ENCODE assay signal across 19 cellular contexts in genomic region chr7:33579561-33579960, GRCh38.
"Had no signal": no experiment of that assay in that cellular context is flagged by ENCODE, and none has a peak within 500 bp of the region (broad histone marks: within the 10 kb centered on the region; RNA-seq: fewer than 3 reads in every experiment).

No MANE protein-coding gene starts in this region.

- H3K27ac ChIP-seq: HL-60, RWPE1 had no signal

- H3K9me3 ChIP-seq: SK-N-SH had no signal

- DNase-seq: Karpas-422, KG1, MM.1S, NCI-H1092 treated with DMSO at 0.1 percent for 48 hours, NCI-H1436, NCI-H187, NCI-H2029, NCI-H2081 treated with DMSO at 0.1 percent for 48 hours, NCI-H2171, NCI-H226, NCI-H446, NCI-H510A, NCI-H524 treated with DMSO at 0.1 percent for 48 hours, NCI-H69, NCI-H774, SHP77, SK-N-SH had no signal
